Comparison of ENCODE assay signal across 22 cellular contexts in genomic region chr3:111956449-111956848, GRCh38. TPM values are rescaled to one million over a fixed set of nuclear protein-coding genes. Genes with fewer than 3 reads are reported as not detected.
DNase-seq lines count a peak whose midpoint lies in the region; ATAC-seq, FAIRE-seq and TF ChIP-seq lines count a peak whose summit lies in the region.
"Had no signal": no experiment of that assay in that cellular context is flagged by ENCODE, and none has a peak within 500 bp of the region (broad histone marks: within the 10 kb centered on the region; RNA-seq: fewer than 3 reads in every experiment).

No MANE protein-coding gene starts in this region.

- H3K14ac ChIP-seq in trophoblast cell (ENCODE audit: low read length), result no peak overlapping the region

- dilution Hi-C loops in endothelial cell of umbilical vein (cut with MboI; ENCODE audit: extremely low pct_ligation_motif_present, low sequenced_read_pairs), result no loop called here

- H3K9ac ChIP-seq in endothelial cell of umbilical vein (replicated peaks; ENCODE audit: extremely low read depth, insufficient read depth, low read length) (peak overlapping the region; percentile 24), trophoblast cell (ENCODE audit: low read length) (no peak overlapping the region)
- H3K9ac ChIP-seq: GM23248 had no signal

- H2AK5ac ChIP-seq in trophoblast cell (ENCODE audit: low read length), result no peak overlapping the region

- no peak overlapping the region for H3K23ac ChIP-seq in trophoblast cell (ENCODE audit: low read length)

- no peak for FAIRE-seq in endothelial cell of umbilical vein (lab: Jason Lieb, UNC)
- FAIRE-seq: GM12878, GM19239 had no signal

- peaks cover 24% of the 10 kb centered on the region for H3K4me1 Mint-ChIP-seq in Calu3 (ENCODE audit: low read depth, unreplicated experiment)
- peaks cover 54% of the 10 kb centered on the region for H3K4me1 Mint-ChIP-seq in neural crest cell
- H3K4me1 Mint-ChIP-seq: CD14-positive monocyte had no signal

- H4K91ac ChIP-seq in trophoblast cell (ENCODE audit: low read depth, low read length), result no peak overlapping the region

- peaks cover 62% of the 10 kb centered on the region for H3K36me3 ChIP-seq in SJCRH30
- peaks cover 3 to 12% of the 10 kb centered on the region in 2 experiments for H3K36me3 ChIP-seq in endothelial cell of umbilical vein (ENCODE audit: control insufficient read depth in 2 of 2, extremely low read depth in 1 of 2, insufficient read depth in 2 of 2, low read length in 2 of 2)
- peaks cover 1 to 7% of the 10 kb centered on the region in 2 donors for H3K36me3 ChIP-seq in aorta (ENCODE audit: control insufficient read depth in 1 of 2, insufficient read depth in 2 of 2, low read length in 1 of 2)
- peaks cover 9 to 25% of the 10 kb centered on the region in 2 experiments for H3K36me3 ChIP-seq in trophoblast cell (ENCODE audit: control insufficient read depth in 1 of 2, insufficient read depth in 2 of 2, low read length in 2 of 2)

- H3K79me1 ChIP-seq in trophoblast cell (ENCODE audit: low read length), result no peaks in the 10 kb centered on the region

- H3K9me3 ChIP-seq in SJCRH30 (replicated peaks), result no peaks in the 10 kb centered on the region
- H3K9me3 ChIP-seq in endothelial cell of umbilical vein (replicated peaks; ENCODE audit: control insufficient read depth, insufficient read depth, low read length), result no peaks in the 10 kb centered on the region
- no peaks in the 10 kb centered on the region for H3K9me3 ChIP-seq in aorta (ENCODE audit: control insufficient read depth, low read length)
- no peaks in the 10 kb centered on the region for H3K9me3 ChIP-seq in trophoblast cell (ENCODE audit: insufficient read depth, low read depth, low read length)

- H3K27me3 ChIP-seq in SJCRH30 (no peaks in the 10 kb centered on the region), endothelial cell of umbilical vein (ENCODE audit: control insufficient read depth in 2 of 2, insufficient read depth in 2 of 2, low read length in 2 of 2) (no peaks in the 10 kb centered on the region), aorta (ENCODE audit: control insufficient read depth in 1 of 2, insufficient read depth in 2 of 2, low read length in 1 of 2) (no peaks in the 10 kb centered on the region), trophoblast cell (ENCODE audit: insufficient read depth, low read length) (no peaks in the 10 kb centered on the region)

- H3K4me3 ChIP-seq in SJCRH30, result no peak overlapping the region
- no peak overlapping the region for H3K4me3 ChIP-seq in endothelial cell of umbilical vein (replicated peaks in 1 of 3; ENCODE audit: insufficient read depth in 1 of 3, low read depth in 1 of 3, low read length in 3 of 3)
- H3K4me3 ChIP-seq in aorta (ENCODE audit: low read length in 2 of 2), result no peak overlapping the region
- no peak overlapping the region for H3K4me3 ChIP-seq in trophoblast cell (ENCODE audit: low read depth, low read length)
- H3K4me3 ChIP-seq: GM12878, GM23248 had no signal

- H3K4ac ChIP-seq in trophoblast cell (ENCODE audit: low read depth, low read length), result no peak overlapping the region

- no peak overlapping the region for H2BK12ac ChIP-seq in trophoblast cell (ENCODE audit: low read length)

- H4K20me1 ChIP-seq in endothelial cell of umbilical vein (replicated peaks; ENCODE audit: control insufficient read depth, extremely low read depth, insufficient read depth, low read length), result no peaks in the 10 kb centered on the region

- no peaks in the 10 kb centered on the region for H3K36me3 Mint-ChIP-seq in Calu3 (ENCODE audit: insufficient read depth, unreplicated experiment)
- peaks cover 9% of the 10 kb centered on the region for H3K36me3 Mint-ChIP-seq in neural crest cell (ENCODE audit: low read depth)
- H3K36me3 Mint-ChIP-seq: CD14-positive monocyte had no signal

- POLR2A ChIA-PET in endothelial cell of umbilical vein (lab: Charles Lee), result interaction anchor here (1.7 to 1.8 kb wide), 2 partner anchors 22 to 39 kb away, joined by 5 to 6 read pairs; partner anchors contain the start of gene ABHD10

- no peaks in the 10 kb centered on the region for H3K27me3 Mint-ChIP-seq in Calu3 (ENCODE audit: unreplicated experiment)
- no peaks in the 10 kb centered on the region for H3K27me3 Mint-ChIP-seq in neural crest cell (ENCODE audit: low read depth)

- peak overlapping the region; percentile 81 for H3K27ac ChIP-seq in SJCRH30
- peak overlapping the region; percentile 51 for H3K27ac ChIP-seq in endothelial cell of umbilical vein (ENCODE audit: insufficient read depth, low read depth, low read length)
- H3K27ac ChIP-seq in aorta (ENCODE audit: low read depth in 1 of 2, low read length in 2 of 2), result no peak overlapping the region
- no peak overlapping the region for H3K27ac ChIP-seq in trophoblast cell (ENCODE audit: low read depth, low read length)
- H3K27ac ChIP-seq: GM23248 had no signal

- TF ChIP-seq CTCF in Calu3 (IDR thresholded peaks at IDR 0.05; ENCODE audit: unreplicated experiment), result no peak
- TF ChIP-seq CTCF in endothelial cell of umbilical vein (IDR thresholded peaks at IDR 0.05; ENCODE audit: extremely low read depth in 1 of 2, insufficient read depth in 1 of 2, low read depth in 1 of 2, low read length in 2 of 2), result no peak
- no peak for TF ChIP-seq CTCF in neural crest cell (conservative IDR thresholded peaks at IDR 0.05)

- TF ChIP-seq POLR2A in endothelial cell of umbilical vein (IDR thresholded peaks at IDR 0.05; ENCODE audit: low read depth, low read length), result no peak

- no peaks in the 10 kb centered on the region for H3K79me2 ChIP-seq in endothelial cell of umbilical vein (ENCODE audit: control insufficient read depth, insufficient read depth, low read length)
- H3K79me2 ChIP-seq in trophoblast cell (ENCODE audit: control insufficient read depth, insufficient read depth, low read length, poor library complexity), result no peaks in the 10 kb centered on the region

- H3K18ac ChIP-seq in trophoblast cell (ENCODE audit: low read length), result no peak overlapping the region

- CTCF ChIA-PET in Calu3 (lab: Charles Lee) (interaction anchor here (0.6 to 2.9 kb wide), 2 partner anchors 61 to 240 kb away, joined by 4 to 12 read pairs; no protein-coding TSS in a partner anchor), endothelial cell of umbilical vein (lab: Charles Lee) (interaction anchor here (0.9 to 4.4 kb wide), 10 partner anchors 10 to 287 kb away, joined by 3 to 26 read pairs (median 4); no protein-coding TSS in a partner anchor)

- ATAC-seq in aorta (ENCODE audit: low FRiP score) (no peak), HG03342 (IDR thresholded peaks at IDR 0.05; ENCODE audit: unreplicated experiment) (no peak)
- ATAC-seq: GM12878 had no signal

- intact Hi-C loops in Calu3 (cut with micrococcal nuclease; ENCODE audit: unreplicated experiment), result no loop called here
- intact Hi-C loops in endothelial cell of umbilical vein (cut with micrococcal nuclease), result no loop called here
- intact Hi-C loops in aorta (cut with DNase I), result no loop called here

- H3K4me1 ChIP-seq in SJCRH30, result peaks cover 24% of the 10 kb centered on the region
- H3K4me1 ChIP-seq in endothelial cell of umbilical vein (ENCODE audit: control insufficient read depth, extremely low read depth, insufficient read depth, low read length), result peaks cover 28% of the 10 kb centered on the region
- no peaks in the 10 kb centered on the region for H3K4me1 ChIP-seq in aorta (ENCODE audit: control insufficient read depth in 1 of 2, insufficient read depth in 2 of 2, low read length in 2 of 2)
- H3K4me1 ChIP-seq in trophoblast cell (ENCODE audit: control insufficient read depth in 1 of 2, insufficient read depth in 2 of 2, low read length in 2 of 2), result no peaks in the 10 kb centered on the region

- H3K4me3 Mint-ChIP-seq in Calu3 (ENCODE audit: low read depth, unreplicated experiment) (no peak overlapping the region), neural crest cell (peak overlapping the region; percentile 72)
- H3K4me3 Mint-ChIP-seq: CD14-positive monocyte had no signal

- H2AFZ ChIP-seq in endothelial cell of umbilical vein (ENCODE audit: low read depth, low read length) (no peak overlapping the region), trophoblast cell (ENCODE audit: insufficient read depth, low read length, poor library complexity) (no peak overlapping the region)
- H2AFZ ChIP-seq: GM23248 had no signal

- no peak overlapping the region for H3K4me2 ChIP-seq in endothelial cell of umbilical vein (ENCODE audit: insufficient read depth, low read length)
- H3K4me2 ChIP-seq in trophoblast cell (ENCODE audit: low read length), result no peak overlapping the region

- peak overlapping the region; percentile 7 for H3K27ac Mint-ChIP-seq in Calu3 (ENCODE audit: unreplicated experiment)
- H3K27ac Mint-ChIP-seq in neural crest cell (ENCODE audit: unreplicated experiment), result peak overlapping the region; percentile 79
- H3K27ac Mint-ChIP-seq: CD14-positive monocyte had no signal

- H3K9me1 ChIP-seq in endothelial cell of umbilical vein (replicated peaks; ENCODE audit: control insufficient read depth, extremely low read depth, insufficient read depth, low read length), result no peaks in the 10 kb centered on the region

- no peak overlapping the region for H2BK120ac ChIP-seq in trophoblast cell (ENCODE audit: insufficient read depth, low read length, poor library complexity)

- no peak overlapping the region for H4K8ac ChIP-seq in trophoblast cell (ENCODE audit: low read depth, low read length)

- H2BK5ac ChIP-seq in trophoblast cell (ENCODE audit: low read depth, low read length, poor library complexity), result no peak overlapping the region

- WGBS in aorta, 2 donors, result 89 to 93% methylated on average over 3 of the region's 3 CpGs
- no CpG with 5 or more reads among the region's 3 CpGs for WGBS in trophoblast cell (ENCODE audit: extremely low coverage, insufficient coverage, insufficient read length)

- H3K9me3 Mint-ChIP-seq in Calu3 (ENCODE audit: low read depth, unreplicated experiment) (peaks cover 3% of the 10 kb centered on the region), neural crest cell (peaks cover 2% of the 10 kb centered on the region)
- H3K9me3 Mint-ChIP-seq: CD14-positive monocyte had no signal

- no peak overlapping the region for H4K12ac ChIP-seq in trophoblast cell (ENCODE audit: low read depth, low read length)

- BruUV-seq in Calu3 (replicated peaks; lab: Mats Ljungman, UMichigan) (no TSS peak), endothelial cell of umbilical vein (replicated peaks; lab: Mats Ljungman, UMichigan) (TSS peak; percentile 94)

- DNase-seq in Calu3 (no peak), SJCRH30 (no peak), endothelial cell of umbilical vein (ENCODE audit: low read depth, low spot score) (no peak), neural crest cell (ENCODE audit: low read depth, low spot score) (no peak), aorta (no peak), dedifferentiated amniotic fluid mesenchymal stem cell (ENCODE audit: extremely low spot score) (no peak), trophoblast cell (no peak)
- DNase-seq: 8988T, GF-D8, GM23248, KG1, NCI-H1105 treated with DMSO at 0.1 percent for 48 hours, NCI-H1694, NCI-H2081 treated with DMSO at 0.1 percent for 48 hours, NCI-H510A treated with DMSO at 0.1 percent for 48 hours, NCI-H82, OCI-M1, SHP77 had no signal

RNA-seq across cellular contexts. Expression of gene ABHD10, which starts 22.4 kb away (rescaled TPM):
- 23.7 and 26.4 TPM in 2 replicates for total RNA-seq in Calu3 (2022)
- total RNA-seq in SJCRH30 (2014; rRNA removed; shearing (Covaris generic)), result 37.4 and 48.7 TPM in 2 replicates
- total RNA-seq in endothelial cell of umbilical vein, result 26.2 and 37.0 TPM in 2 replicates
- 8.9 and 10.0 TPM in 2 replicates for polyA plus RNA-seq in endothelial cell of umbilical vein
- 14.8 and 17.3 TPM in 2 replicates for polyA plus RNA-seq in endothelial cell of umbilical vein (2011; cell fraction: cytosol; rRNA removed)
- polyA plus RNA-seq in endothelial cell of umbilical vein (2011; cell fraction: nucleus; rRNA removed), result 19.6 and 20.6 TPM in 2 replicates
- polyA plus RNA-seq in endothelial cell of umbilical vein (2012), result 26.8 and 33.5 TPM in 2 replicates
- polyA minus RNA-seq in endothelial cell of umbilical vein, result 15.7 and 20.7 TPM in 2 replicates
- polyA minus RNA-seq in endothelial cell of umbilical vein (2011; cell fraction: cytosol; rRNA and poly(A)+ RNA removed), result 22.8 TPM
- polyA minus RNA-seq in endothelial cell of umbilical vein (2011; cell fraction: nucleus; rRNA and poly(A)+ RNA removed), result 12.6 and 18.0 TPM in 2 replicates
- 52.7 and 55.6 TPM in 2 replicates for total RNA-seq in neural crest cell
- total RNA-seq in aorta, result 10 to 100 TPM; 14.1 to 21.6 TPM
- polyA plus RNA-seq in aorta, result 10 to 100 TPM in 1 of 2 donors, 1 to 10 TPM in 1; 8.6 to 11.7 TPM
- polyA plus RNA-seq in trophoblast cell (2013), result 10.6 and 11.7 TPM in 2 replicates

RNA-seq across cellular contexts. Expression of gene TAGLN3, which starts 42.3 kb away (rescaled TPM):
- total RNA-seq in Calu3 (2022) (not detected in 2 replicates), endothelial cell of umbilical vein (not detected in 2 replicates), neural crest cell (62.6 and 70.2 TPM in 2 replicates), aorta (not detected)
- total RNA-seq in SJCRH30 (2014; rRNA removed; shearing (Covaris generic)), result 19.1 and 19.8 TPM in 2 replicates
- polyA plus RNA-seq in endothelial cell of umbilical vein (not detected in 2 replicates), aorta (not detected)
- 0.13 TPM in 1 of 2 replicates, not detected in the other for polyA plus RNA-seq in endothelial cell of umbilical vein (2011; cell fraction: cytosol; rRNA removed)
- polyA plus RNA-seq in endothelial cell of umbilical vein (2011; cell fraction: nucleus; rRNA removed), result not detected in 2 replicates
- polyA plus RNA-seq in endothelial cell of umbilical vein (2012), result not detected in 2 replicates
- not detected in 2 replicates for polyA minus RNA-seq in endothelial cell of umbilical vein
- polyA minus RNA-seq in endothelial cell of umbilical vein (2011; cell fraction: cytosol; rRNA and poly(A)+ RNA removed), result not detected
- 0.38 TPM in 1 of 2 replicates, not detected in the other for polyA minus RNA-seq in endothelial cell of umbilical vein (2011; cell fraction: nucleus; rRNA and poly(A)+ RNA removed)
- 0.10 TPM in 1 of 2 replicates, not detected in the other for polyA plus RNA-seq in trophoblast cell (2013)
- total RNA-seq: GM23248 had no signal
- polyA plus RNA-seq: CD14-positive monocyte had no signal

Comparison
In these comparisons a context has a peak if more than half of its experiments do, and no peak if none do; other contexts are left out.
1. H3K27ac ChIP-seq: peak in SJCRH30 (single experiment) and endothelial cell of umbilical vein (single experiment); none in aorta (0 of 2) and trophoblast cell (single experiment).
2. RNA of gene TAGLN3, which starts 42.3 kb away (total RNA-seq): 62.6 to 70.2 TPM in neural crest cell and 19.1 to 19.8 TPM in SJCRH30; not detected in aorta, not detected in Calu3 and not detected in endothelial cell of umbilical vein; every median in the first group is over 10 times any median in the second.